In the genomic region with DNA sequence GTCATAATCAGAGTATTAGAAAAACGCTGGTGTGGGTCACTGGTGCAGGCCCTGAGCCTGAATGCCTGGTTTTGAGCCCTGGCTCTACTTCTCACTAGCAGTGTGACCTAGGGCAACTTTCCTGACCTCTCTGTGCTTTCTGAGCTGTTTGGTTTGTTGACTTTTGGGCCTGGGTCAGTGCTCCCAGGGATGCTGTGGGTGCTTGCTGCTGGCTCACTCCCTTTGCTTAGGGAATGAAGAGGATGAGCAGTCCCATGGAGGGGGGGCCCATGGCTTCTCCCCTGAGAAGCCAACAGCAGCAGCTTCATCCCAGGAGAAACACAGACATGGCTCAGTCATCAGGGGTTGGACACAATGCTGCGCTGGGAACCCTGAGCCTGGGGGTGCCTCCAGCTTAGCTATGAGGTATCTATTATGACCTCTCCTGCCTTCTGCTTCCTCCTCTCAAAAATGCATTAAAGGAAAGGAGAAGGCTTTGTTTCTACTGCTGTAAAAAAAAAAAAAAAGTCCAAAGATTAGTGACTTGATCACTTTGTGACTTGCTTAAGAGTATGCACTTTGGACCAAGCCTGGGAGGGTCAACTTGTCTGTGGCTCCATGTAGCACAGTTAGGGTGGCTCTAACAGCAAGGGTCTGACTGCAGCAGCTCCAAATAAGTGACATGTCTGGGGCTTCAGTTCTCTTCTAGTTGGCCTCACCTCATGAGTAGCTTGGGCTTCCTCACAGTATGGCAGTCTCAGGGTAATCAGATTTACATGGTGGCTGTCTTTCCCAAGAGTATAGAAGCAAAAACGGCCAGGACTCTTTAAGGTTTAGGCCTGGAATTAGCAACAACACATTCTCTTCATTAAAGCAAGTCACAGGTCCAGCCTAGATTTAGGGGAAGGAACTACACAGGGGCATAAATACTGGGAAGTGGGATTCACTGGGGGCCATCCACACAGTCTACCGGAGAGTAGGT, we compare ENCODE assay signal across 19 cellular contexts.
"Had no signal": no experiment of that assay in that cellular context is flagged by ENCODE, and none has a peak within 500 bp of the region (broad histone marks: within the 10 kb centered on the region; RNA-seq: fewer than 3 reads in every experiment).

No MANE protein-coding gene starts in this region.

- H3K4me1 ChIP-seq: heart right ventricle, left lung, lower lobe of right lung, right atrium auricular region, spleen, uterus had no signal

- H3K9me3 ChIP-seq: left lung, ovary, uterus had no signal

- H3K36me3 ChIP-seq: heart right ventricle, left lung, ovary, right atrium auricular region, spleen, uterus had no signal

- FAIRE-seq: keratinocyte had no signal

- H3K27ac ChIP-seq: heart right ventricle, left lung, lower lobe of right lung, ovary, right atrium auricular region, skin epidermis, spleen, uterus had no signal

- DNase-seq: heart right ventricle; kidney glomerular epithelial cell; left cardiac atrium; left lung; lower lobe of right lung; mammary epithelial cell; mesenchymal stem cell; naive thymus-derived CD8-positive, alpha-beta T cell; ovary; spleen; stimulated activated CD4-positive, alpha-beta T cell treated with anti-CD3 and anti-CD28 coated beads, Interleukin-4, amount 100 ng/mL, for 24 hours; stimulated activated naive CD4-positive, alpha-beta T cell treated with Interleukin-2 at 50 U/mL for 16 hours; stimulated activated naive CD8-positive, alpha-beta T cell treated with anti-CD3 and anti-CD28 coated beads, Interleukin-15, amount 100 ng/mL, for 72 hours; uterus had no signal

- ATAC-seq: heart right ventricle; left cardiac atrium; left lung; lower lobe of right lung; naive thymus-derived CD8-positive, alpha-beta T cell; stimulated activated effector memory CD8-positive, alpha-beta T cell treated with anti-CD3 and anti-CD28 coated beads, Interleukin-12 subunit alpha, Interleukin-12 subunit beta, amount 100 ng/mL, for 72 hours; stimulated activated naive CD8-positive, alpha-beta T cell treated with anti-CD3 and anti-CD28 coated beads, Interleukin-15, amount 100 ng/mL, for 72 hours had no signal

- H3K4me3 ChIP-seq: heart right ventricle, left lung, lower lobe of right lung, ovary, right atrium auricular region, skin epidermis, spleen, tibial nerve, uterus had no signal

- H3K27me3 ChIP-seq: heart right ventricle, left lung, ovary, right atrium auricular region, spleen, tibial nerve, uterus had no signal
